ENCODE assay signal across 1 cellular context in genomic region chr2:31246184-31246852, GRCh38.
TF ChIP-seq lines count a peak whose summit lies in the region.

No MANE protein-coding gene starts in this region.

TF ChIP-seq in GM23338, 12 proteins besides CTCF, POLR2A, EP300 and RAD21:
- TF ChIP-seq, protein P1, sequence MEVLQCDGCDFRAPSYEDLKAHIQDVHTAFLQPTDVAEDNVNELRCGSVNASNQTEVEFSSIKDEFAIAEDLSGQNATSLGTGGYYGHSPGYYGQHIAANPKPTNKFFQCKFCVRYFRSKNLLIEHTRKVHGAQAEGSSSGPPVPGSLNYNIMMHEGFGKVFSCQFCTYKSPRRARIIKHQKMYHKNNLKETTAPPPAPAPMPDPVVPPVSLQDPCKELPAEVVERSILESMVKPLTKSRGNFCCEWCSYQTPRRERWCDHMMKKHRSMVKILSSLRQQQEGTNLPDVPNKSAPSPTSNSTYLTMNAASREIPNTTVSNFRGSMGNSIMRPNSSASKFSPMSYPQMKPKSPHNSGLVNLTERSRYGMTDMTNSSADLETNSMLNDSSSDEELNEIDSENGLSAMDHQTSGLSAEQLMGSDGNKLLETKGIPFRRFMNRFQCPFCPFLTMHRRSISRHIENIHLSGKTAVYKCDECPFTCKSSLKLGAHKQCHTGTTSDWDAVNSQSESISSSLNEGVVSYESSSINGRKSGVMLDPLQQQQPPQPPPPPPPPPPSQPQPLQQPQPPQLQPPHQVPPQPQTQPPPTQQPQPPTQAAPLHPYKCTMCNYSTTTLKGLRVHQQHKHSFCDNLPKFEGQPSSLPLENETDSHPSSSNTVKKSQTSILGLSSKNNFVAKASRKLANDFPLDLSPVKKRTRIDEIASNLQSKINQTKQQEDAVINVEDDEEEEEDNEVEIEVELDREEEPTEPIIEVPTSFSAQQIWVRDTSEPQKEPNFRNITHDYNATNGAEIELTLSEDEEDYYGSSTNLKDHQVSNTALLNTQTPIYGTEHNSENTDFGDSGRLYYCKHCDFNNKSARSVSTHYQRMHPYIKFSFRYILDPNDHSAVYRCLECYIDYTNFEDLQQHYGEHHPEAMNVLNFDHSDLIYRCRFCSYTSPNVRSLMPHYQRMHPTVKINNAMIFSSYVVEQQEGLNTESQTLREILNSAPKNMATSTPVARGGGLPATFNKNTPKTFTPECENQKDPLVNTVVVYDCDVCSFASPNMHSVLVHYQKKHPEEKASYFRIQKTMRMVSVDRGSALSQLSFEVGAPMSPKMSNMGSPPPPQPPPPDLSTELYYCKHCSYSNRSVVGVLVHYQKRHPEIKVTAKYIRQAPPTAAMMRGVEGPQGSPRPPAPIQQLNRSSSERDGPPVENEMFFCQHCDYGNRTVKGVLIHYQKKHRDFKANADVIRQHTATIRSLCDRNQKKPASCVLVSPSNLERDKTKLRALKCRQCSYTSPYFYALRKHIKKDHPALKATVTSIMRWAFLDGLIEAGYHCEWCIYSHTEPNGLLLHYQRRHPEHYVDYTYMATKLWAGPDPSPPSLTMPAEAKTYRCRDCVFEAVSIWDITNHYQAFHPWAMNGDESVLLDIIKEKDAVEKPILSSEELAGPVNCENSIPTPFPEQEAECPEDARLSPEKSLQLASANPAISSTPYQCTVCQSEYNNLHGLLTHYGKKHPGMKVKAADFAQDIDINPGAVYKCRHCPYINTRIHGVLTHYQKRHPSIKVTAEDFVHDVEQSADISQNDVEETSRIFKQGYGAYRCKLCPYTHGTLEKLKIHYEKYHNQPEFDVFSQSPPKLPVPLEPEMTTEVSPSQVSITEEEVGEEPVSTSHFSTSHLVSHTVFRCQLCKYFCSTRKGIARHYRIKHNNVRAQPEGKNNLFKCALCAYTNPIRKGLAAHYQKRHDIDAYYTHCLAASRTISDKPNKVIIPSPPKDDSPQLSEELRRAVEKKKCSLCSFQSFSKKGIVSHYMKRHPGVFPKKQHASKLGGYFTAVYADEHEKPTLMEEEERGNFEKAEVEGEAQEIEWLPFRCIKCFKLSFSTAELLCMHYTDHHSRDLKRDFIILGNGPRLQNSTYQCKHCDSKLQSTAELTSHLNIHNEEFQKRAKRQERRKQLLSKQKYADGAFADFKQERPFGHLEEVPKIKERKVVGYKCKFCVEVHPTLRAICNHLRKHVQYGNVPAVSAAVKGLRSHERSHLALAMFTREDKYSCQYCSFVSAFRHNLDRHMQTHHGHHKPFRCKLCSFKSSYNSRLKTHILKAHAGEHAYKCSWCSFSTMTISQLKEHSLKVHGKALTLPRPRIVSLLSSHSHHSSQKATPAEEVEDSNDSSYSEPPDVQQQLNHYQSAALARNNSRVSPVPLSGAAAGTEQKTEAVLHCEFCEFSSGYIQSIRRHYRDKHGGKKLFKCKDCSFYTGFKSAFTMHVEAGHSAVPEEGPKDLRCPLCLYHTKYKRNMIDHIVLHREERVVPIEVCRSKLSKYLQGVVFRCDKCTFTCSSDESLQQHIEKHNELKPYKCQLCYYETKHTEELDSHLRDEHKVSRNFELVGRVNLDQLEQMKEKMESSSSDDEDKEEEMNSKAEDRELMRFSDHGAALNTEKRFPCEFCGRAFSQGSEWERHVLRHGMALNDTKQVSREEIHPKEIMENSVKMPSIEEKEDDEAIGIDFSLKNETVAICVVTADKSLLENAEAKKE (CRISPR knock-in tag; IDR thresholded peaks at IDR 0.05) = no peak
- no peak for TF ChIP-seq ETS1 (IDR thresholded peaks at IDR 0.05)
